9 cellular contexts compared by ENCODE assay signal in the genomic region with DNA sequence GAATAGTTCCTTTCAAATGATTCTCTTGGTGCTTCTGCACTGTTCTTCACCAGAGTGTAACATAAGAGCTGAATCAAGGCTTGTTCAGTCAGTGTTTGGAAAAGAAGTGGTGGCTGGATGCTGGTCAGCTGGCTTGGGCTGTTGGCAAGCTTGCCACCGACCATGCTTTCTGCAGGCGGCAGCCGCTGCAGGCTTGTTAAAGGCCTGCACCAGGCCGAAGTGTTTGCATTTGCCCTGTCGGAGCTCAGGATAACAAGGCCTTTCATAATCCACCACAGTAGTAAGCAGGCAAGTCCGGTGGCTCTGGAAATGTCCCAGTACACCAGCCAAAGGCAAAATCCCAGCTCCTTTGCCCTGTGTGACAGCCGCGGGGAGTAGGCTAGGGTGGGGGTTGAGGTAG. TPM values are rescaled to one million over a fixed set of nuclear protein-coding genes. Genes with fewer than 3 reads are reported as not detected.
DNase-seq lines count a peak whose midpoint lies in the region; ATAC-seq and TF ChIP-seq lines count a peak whose summit lies in the region.
"Had no signal": no experiment of that assay in that cellular context is flagged by ENCODE, and none has a peak within 500 bp of the region (broad histone marks: within the 10 kb centered on the region; RNA-seq: fewer than 3 reads in every experiment).

No MANE protein-coding gene starts in this region.

- H3K9me3 Mint-ChIP-seq in neural progenitor cell = no peaks in the 10 kb centered on the region

- H3K4me2 ChIP-seq in neural progenitor cell = no peak overlapping the region
- H3K4me2 ChIP-seq: PC-9 had no signal

- H3K36me3 ChIP-seq in neural progenitor cell = no peaks in the 10 kb centered on the region

- H3K4me1 ChIP-seq in neural progenitor cell = peaks cover 16% of the 10 kb centered on the region

- peaks cover 28% of the 10 kb centered on the region for H3K4me1 Mint-ChIP-seq in neural progenitor cell

- H3K9me3 ChIP-seq in neural progenitor cell (ENCODE audit: low read depth) = no peaks in the 10 kb centered on the region

- H3K79me2 ChIP-seq in neural progenitor cell (ENCODE audit: low read depth) = peaks cover 63% of the 10 kb centered on the region

- TF ChIP-seq POLR2A in GM18505 (IDR thresholded peaks at IDR 0.05; ENCODE audit: borderline replicate concordance, extremely low read depth, insufficient read depth, insufficient read length) = no peak

- no peak overlapping the region for H3K27ac Mint-ChIP-seq in neural progenitor cell

- no peaks in the 10 kb centered on the region for H3F3A ChIP-seq in neural progenitor cell (ENCODE audit: low read depth)

- no peak overlapping the region for H2AFZ ChIP-seq in neural progenitor cell (replicated peaks)
- H2AFZ ChIP-seq: PC-9 had no signal

- no peaks in the 10 kb centered on the region for H3K27me3 ChIP-seq in neural progenitor cell

- peaks cover 11% of the 10 kb centered on the region for H3K36me3 Mint-ChIP-seq in neural progenitor cell

- intact Hi-C loops in posterior cingulate gyrus (cut with DNase I) = no loop called here

- H4K20me1 ChIP-seq in neural progenitor cell (ENCODE audit: low read depth) = peaks cover 23% of the 10 kb centered on the region

- DNase-seq in G401 (ENCODE audit: low spot score) (peak; percentile 86), NCI-H774 (lab: John Stamatoyannopoulos, UW) (peak; percentile 7), foreskin fibroblast (peak; percentile 57 to 85), posterior cingulate gyrus (peak; percentile 65 to 97 (median 78)), GM20000 (ENCODE audit: low spot score) (no peak), neural progenitor cell (ENCODE audit: low spot score) (no peak), activated T-cell treated with anti-CD3 and anti-CD28 coated beads for 4 hours (no peak)
- DNase-seq: PC-9 had no signal

- no peak for ATAC-seq in GM18505 (IDR thresholded peaks at IDR 0.05; ENCODE audit: unreplicated experiment)

- no peaks in the 10 kb centered on the region for H3K27me3 Mint-ChIP-seq in neural progenitor cell (ENCODE audit: insufficient read depth, low read depth)

- H3K9ac ChIP-seq in neural progenitor cell = no peak overlapping the region

- no peak for TF ChIP-seq CTCF in foreskin fibroblast (IDR thresholded peaks at IDR 0.05; ENCODE audit: low read depth, low read length)
- no peak for TF ChIP-seq CTCF in GM20000 (IDR thresholded peaks at IDR 0.05; ENCODE audit: extremely low read depth, missing control alignments)
- TF ChIP-seq CTCF in neural progenitor cell (IDR thresholded peaks at IDR 0.05) = no peak

- H3K4me3 ChIP-seq in foreskin fibroblast (ENCODE audit: low read depth in 1 of 2, low read length in 2 of 2) (no peak overlapping the region), neural progenitor cell (no peak overlapping the region)
- H3K4me3 ChIP-seq: PC-9 had no signal

- H3K27ac ChIP-seq in neural progenitor cell = no peak overlapping the region
- H3K27ac ChIP-seq: PC-9 had no signal

- H3K4me3 Mint-ChIP-seq in neural progenitor cell = no peak overlapping the region

- in situ Hi-C loops in G401 (cut with HindIII; ENCODE audit: low sequenced_read_pairs) = no loop called here

RNA-seq across cellular contexts. Expression of gene DAAM1, which starts 26.9 kb away (rescaled TPM):
- total RNA-seq in G401 (2014; rRNA removed; shearing (Covaris generic)) = 0.27 and 2.3 TPM in 2 replicates
- total RNA-seq in neural progenitor cell (ENCODE audit: low replicate concordance) = 22.5 and 39.5 TPM in 2 replicates

Comparison
In these comparisons a context has a peak if more than half of its experiments do, and no peak if none do; other contexts are left out.
1. DNase-seq: peak in G401 (single experiment), NCI-H774 (single experiment), foreskin fibroblast (2 of 2) and posterior cingulate gyrus (10 of 10); none in GM20000 (single experiment), neural progenitor cell (single experiment) and activated T-cell treated with anti-CD3 and anti-CD28 coated beads for 4 hours (single experiment).